In genomic region chr7:114648680-114649079, GRCh38 we compare ENCODE assay signal across 27 cellular contexts.
DNase-seq lines count a peak whose midpoint lies in the region; ATAC-seq and TF ChIP-seq lines count a peak whose summit lies in the region.
"Had no signal": no experiment of that assay in that cellular context is flagged by ENCODE, and none has a peak within 500 bp of the region (broad histone marks: within the 10 kb centered on the region; RNA-seq: fewer than 3 reads in every experiment).

No MANE protein-coding gene starts in this region.

- DNase-seq in COLO668 (lab: John Stamatoyannopoulos, UW; ENCODE audit: unreplicated experiment): peak; percentile 27
- DNase-seq in HEK293T (ENCODE audit: extremely low spot score): no peak
- peak; percentile 77 for DNase-seq in NCI-H2029 treated with DMSO at 0.1 percent for 48 hours (lab: John Stamatoyannopoulos, UW)
- DNase-seq in NCI-H748 treated with DMSO at 0.1 percent for 48 hours (lab: John Stamatoyannopoulos, UW): peak; percentile 34
- no peak for DNase-seq in brain microvascular endothelial cell
- no peak for DNase-seq in activated CD8-positive, alpha-beta T cell treated with anti-CD3 and anti-CD28 coated beads for 36 hours
- no peak for DNase-seq in GOT3 (lab: John Stamatoyannopoulos, UW)
- DNase-seq: AML-193; CD4-positive, alpha-beta T cell; COR-L47; DMS53; EL; GDM1; HCEC 1CT; NCI-H1105; NCI-H2227 treated with DMSO at 0.1 percent for 48 hours; NCI-H510A treated with DMSO at 0.1 percent for 48 hours; SIG-M5; SW 1271; T-helper 9 cell had no signal

- CTCF ChIA-PET in HEK293T (lab: Yijun Ruan, JAX): no interaction called here
- CTCF ChIA-PET in activated CD8-positive, alpha-beta T cell treated with anti-CD3 and anti-CD28 coated beads for 36 hours (lab: Charles Lee): no interaction called here

- in situ Hi-C loops in brain microvascular endothelial cell (cut with HindIII; ENCODE audit: low pct_ligation_motif_present, low sequenced_read_pairs): no loop called here

- no peak overlapping the region for H3K4me3 ChIP-seq in brain microvascular endothelial cell (ENCODE audit: low read depth, low read length)
- H3K4me3 ChIP-seq: A549; BLaER1 treated with 17β-estradiol and CSF1 and Interleukin-3, amounts not matched to agents 10 nM and 100 nM; GM12878; SK-N-MC had no signal

- H3K4me3 Mint-ChIP-seq in activated CD8-positive, alpha-beta T cell treated with anti-CD3 and anti-CD28 coated beads for 36 hours: no peak overlapping the region
- H3K4me3 Mint-ChIP-seq: CD4-positive, alpha-beta T cell; T-helper 1 cell treated with Interleukin-12 subunit alpha and Interleukin-12 subunit beta and Interleukin-4 antibody, amounts not matched to agents 30 μg/mL and 1 μg/mL, for 36 hours had no signal

- peaks cover 1% of the 10 kb centered on the region for H3K27me3 Mint-ChIP-seq in activated CD8-positive, alpha-beta T cell treated with anti-CD3 and anti-CD28 coated beads for 36 hours
- H3K27me3 Mint-ChIP-seq: CD4-positive, alpha-beta T cell had no signal

- H3K27ac ChIP-seq in brain microvascular endothelial cell: no peak overlapping the region
- H3K27ac ChIP-seq: A549; BLaER1 treated with 17β-estradiol and CSF1 and Interleukin-3, amounts not matched to agents 10 nM and 100 nM; RWPE1; SK-N-MC had no signal

- no peak overlapping the region for H3K27ac Mint-ChIP-seq in activated CD8-positive, alpha-beta T cell treated with anti-CD3 and anti-CD28 coated beads for 36 hours
- H3K27ac Mint-ChIP-seq: CD4-positive, alpha-beta T cell; T-helper 1 cell treated with Interleukin-12 subunit alpha and Interleukin-12 subunit beta and Interleukin-4 antibody, amounts not matched to agents 30 μg/mL and 1 μg/mL, for 36 hours had no signal

- intact Hi-C loops in activated CD8-positive, alpha-beta T cell treated with anti-CD3 and anti-CD28 coated beads for 36 hours (cut with micrococcal nuclease): no loop called here

- no peak for TF ChIP-seq CTCF in brain microvascular endothelial cell (IDR thresholded peaks at IDR 0.05; ENCODE audit: low read depth, low read length, missing control alignments)
- TF ChIP-seq CTCF in activated CD8-positive, alpha-beta T cell treated with anti-CD3 and anti-CD28 coated beads for 36 hours (IDR thresholded peaks at IDR 0.05): no peak

- H3K4me1 Mint-ChIP-seq in activated CD8-positive, alpha-beta T cell treated with anti-CD3 and anti-CD28 coated beads for 36 hours (ENCODE audit: low read depth): no peaks in the 10 kb centered on the region

- no peak for ATAC-seq in activated CD8-positive, alpha-beta T cell treated with anti-CD3 and anti-CD28 coated beads for 36 hours
- ATAC-seq: A549, GM12878, Panc1 had no signal

- no peaks in the 10 kb centered on the region for H3K36me3 ChIP-seq in brain microvascular endothelial cell (replicated peaks)
- H3K36me3 ChIP-seq: BLaER1 treated with 17β-estradiol and CSF1 and Interleukin-3, amounts not matched to agents 10 nM and 100 nM had no signal

- no peaks in the 10 kb centered on the region for H3K36me3 Mint-ChIP-seq in activated CD8-positive, alpha-beta T cell treated with anti-CD3 and anti-CD28 coated beads for 36 hours (ENCODE audit: low read depth)

- POLR2A ChIA-PET in HEK293T (lab: Yijun Ruan, JAX): interaction anchor here (0.9 kb wide), 1 partner anchor 9 kb away, joined by 3 read pairs; no protein-coding TSS in a partner anchor
- POLR2A ChIA-PET in activated CD8-positive, alpha-beta T cell treated with anti-CD3 and anti-CD28 coated beads for 36 hours (lab: Charles Lee): no interaction called here

- no peaks in the 10 kb centered on the region for H3K9me3 Mint-ChIP-seq in activated CD8-positive, alpha-beta T cell treated with anti-CD3 and anti-CD28 coated beads for 36 hours
- H3K9me3 Mint-ChIP-seq: CD4-positive, alpha-beta T cell; T-helper 1 cell treated with Interleukin-12 subunit alpha and Interleukin-12 subunit beta and Interleukin-4 antibody, amounts not matched to agents 30 μg/mL and 1 μg/mL, for 36 hours had no signal

- no peaks in the 10 kb centered on the region for H3K27me3 ChIP-seq in brain microvascular endothelial cell (replicated peaks)
- H3K27me3 ChIP-seq: BLaER1 treated with 17β-estradiol and CSF1 and Interleukin-3, amounts not matched to agents 10 nM and 100 nM had no signal

TF ChIP-seq in HEK293T, 16 proteins besides CTCF, POLR2A, EP300 and RAD21:
- TF ChIP-seq FOXM1 (IDR thresholded peaks at IDR 0.05; ENCODE audit: borderline replicate concordance) (no peak), SP1 (IDR thresholded peaks at IDR 0.05) (no peak), TARDBP (IDR thresholded peaks at IDR 0.05) (no peak), BHLHE40 (IDR thresholded peaks at IDR 0.05; ENCODE audit: borderline replicate concordance) (no peak), FOXK2 (IDR thresholded peaks at IDR 0.05) (no peak), NFRKB (IDR thresholded peaks at IDR 0.05) (no peak), FOXA1 (IDR thresholded peaks at IDR 0.05) (no peak), L3MBTL2 (conservative IDR thresholded peaks at IDR 0.05) (no peak), HDGF (IDR thresholded peaks at IDR 0.05; ENCODE audit: borderline replicate concordance) (no peak), PKNOX1 (IDR thresholded peaks at IDR 0.05) (peak; percentile 17; the same call in 1 of the 2 replicates), ELF4 (IDR thresholded peaks at IDR 0.05) (no peak), ARNT (IDR thresholded peaks at IDR 0.05) (no peak), ZNF384 (IDR thresholded peaks at IDR 0.05) (no peak), CTBP1 (IDR thresholded peaks at IDR 0.05; ENCODE audit: borderline replicate concordance) (peak; percentile 20; the same call in 1 of the 2 replicates), LEF1 (IDR thresholded peaks at IDR 0.05; ENCODE audit: borderline replicate concordance) (no peak), SUZ12 (IDR thresholded peaks at IDR 0.05) (no peak)

Comparison
In these comparisons a context has a peak if more than half of its experiments do, and no peak if none do; other contexts are left out.
1. DNase-seq: peak in COLO668 (single experiment), NCI-H2029 treated with DMSO at 0.1 percent for 48 hours (single experiment) and NCI-H748 treated with DMSO at 0.1 percent for 48 hours (single experiment); none in HEK293T (single experiment), brain microvascular endothelial cell (single experiment), activated CD8-positive, alpha-beta T cell treated with anti-CD3 and anti-CD28 coated beads for 36 hours (single experiment) and GOT3 (single experiment).